In genomic region chrX:30495468-30495867, GRCh38 we compare ENCODE assay signal across 9 cellular contexts.
"Had no signal": no experiment of that assay in that cellular context is flagged by ENCODE, and none has a peak within 500 bp of the region (broad histone marks: within the 10 kb centered on the region; RNA-seq: fewer than 3 reads in every experiment).

No MANE protein-coding gene starts in this region.

- H3K9me3 ChIP-seq: body of pancreas, sigmoid colon, upper lobe of right lung had no signal

- H3K27me3 ChIP-seq: body of pancreas, sigmoid colon, upper lobe of right lung had no signal

- H3K4me3 ChIP-seq: body of pancreas, sigmoid colon, upper lobe of right lung had no signal

- ATAC-seq: body of pancreas, upper lobe of right lung had no signal

- H3K4me1 ChIP-seq: body of pancreas, sigmoid colon, upper lobe of right lung had no signal

- H3K27ac ChIP-seq: body of pancreas, sigmoid colon, upper lobe of right lung had no signal

- DNase-seq: body of pancreas; central memory CD4-positive, alpha-beta T cell; cortex of kidney; effector CD8-positive, alpha-beta T cell; hypothalamus; kidney glomerular epithelial cell; sigmoid colon; stimulated activated naive CD4-positive, alpha-beta T cell; upper lobe of right lung had no signal

- H3K36me3 ChIP-seq: sigmoid colon, upper lobe of right lung had no signal
